1 cellular context compared by ENCODE assay signal in the genomic region with DNA sequence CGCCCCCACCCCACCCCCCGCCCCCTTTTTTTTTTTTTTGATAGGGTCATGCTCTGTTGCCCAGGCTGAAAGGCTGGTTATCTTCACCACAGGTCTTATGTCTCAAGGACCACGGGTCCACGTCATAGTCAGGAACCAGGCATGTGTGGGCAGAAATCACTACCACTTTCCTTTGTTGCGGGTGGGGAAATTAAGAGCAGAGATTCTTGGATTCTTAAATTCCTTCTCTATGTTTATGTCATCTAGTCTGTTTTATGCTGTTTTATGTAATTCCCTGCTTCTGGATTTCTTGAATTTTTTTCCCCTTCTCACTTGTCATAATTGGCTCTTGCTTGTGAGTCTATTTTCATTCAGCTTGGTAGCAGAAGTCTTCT.
A peak's percentile ranks its signal among the peaks of the same experiment; 100 is the strongest.
TF ChIP-seq lines count a peak whose summit lies in the region.

No MANE protein-coding gene starts in this region.

TF ChIP-seq in GM12878, 131 proteins besides CTCF, POLR2A, EP300 and RAD21:
- TF ChIP-seq RUNX3 (IDR thresholded peaks at IDR 0.05; ENCODE audit: low read length) (peak; percentile 46; the same call in 1 of the 2 replicates), WRNIP1 (IDR thresholded peaks at IDR 0.05; ENCODE audit: borderline replicate concordance, low read depth, low read length) (no peak), CBX5 (IDR thresholded peaks at IDR 0.05; ENCODE audit: low read depth) (no peak), IKZF1 (conservative IDR thresholded peaks at IDR 0.05) (peak; percentile 43), MTA2 (IDR thresholded peaks at IDR 0.05; ENCODE audit: low read depth) (peak; percentile 39; the same call in 1 of the 2 replicates), IKZF2 (IDR thresholded peaks at IDR 0.05) (peak; percentile 71 to 72; a peak in 2 of 4 replicates), PAX5 (IDR thresholded peaks at IDR 0.05; ENCODE audit: borderline replicate concordance, low read depth, low read length) (peak; percentile 89), HDGF (IDR thresholded peaks at IDR 0.05) (no peak), ATF7 (IDR thresholded peaks at IDR 0.05; ENCODE audit: low read depth) (peak; percentile 38; the same call in 1 of the 2 replicates)
